In the genomic region with DNA sequence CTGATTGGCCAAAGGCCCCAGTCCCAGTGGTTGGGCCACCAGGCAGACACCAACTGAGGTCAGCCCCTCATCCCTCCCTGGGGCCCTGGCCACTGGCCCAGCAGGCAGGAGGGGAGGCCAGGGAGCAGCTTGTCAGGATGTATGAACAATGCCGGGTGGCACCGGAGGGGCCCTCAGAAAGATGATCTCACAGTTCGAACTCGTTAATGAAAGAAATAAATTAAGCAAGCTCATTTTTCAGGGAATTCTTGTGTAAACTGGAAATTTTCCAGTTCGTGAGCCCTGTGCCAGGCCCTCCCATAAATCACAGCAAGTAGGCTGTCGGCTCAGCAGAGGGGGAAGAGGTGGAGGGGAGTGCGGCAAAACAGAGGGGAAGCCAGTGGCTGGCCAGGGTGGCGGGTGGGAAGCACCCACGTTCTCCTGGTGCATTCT, we compare ENCODE assay signal across 16 cellular contexts.
A peak's percentile ranks its signal among the peaks of the same experiment; 100 is the strongest.
DNase-seq lines count a peak whose midpoint lies in the region; ATAC-seq and TF ChIP-seq lines count a peak whose summit lies in the region.
"Had no signal": no experiment of that assay in that cellular context is flagged by ENCODE, and none has a peak within 500 bp of the region (broad histone marks: within the 10 kb centered on the region; RNA-seq: fewer than 3 reads in every experiment).

No MANE protein-coding gene starts in this region.

- H3K4me1 ChIP-seq in A673 (ENCODE audit: insufficient read depth, low read length, poor library complexity, severe bottlenecking) = peaks cover 13% of the 10 kb centered on the region
- no peaks in the 10 kb centered on the region for H3K4me1 ChIP-seq in CD4-positive, alpha-beta memory T cell (ENCODE audit: insufficient read depth, low read length)

- no peak overlapping the region for H3K4me3 ChIP-seq in A673 (ENCODE audit: low read depth, low read length, poor library complexity, severe bottlenecking)
- H3K4me3 ChIP-seq in CD4-positive, alpha-beta memory T cell (ENCODE audit: low read length in 2 of 2) = no peak overlapping the region
- H3K4me3 ChIP-seq: dorsolateral prefrontal cortex, thoracic aorta had no signal

- CTCF ChIA-PET in A673 (lab: Charles Lee) = no interaction called here
- CTCF ChIA-PET in WTC11 (lab: Charles Lee) = interaction anchor here (0.5 to 1.8 kb wide), 3 partner anchors 15 to 739 kb away, joined by 3 to 4 read pairs (median 3); no protein-coding TSS in a partner anchor
- CTCF ChIA-PET in GM10248 (lab: Yijun Ruan, JAX) = no interaction called here
- CTCF ChIA-PET in CD4-positive, alpha-beta memory T cell (lab: Charles Lee; ENCODE audit: partially characterized antibody) = no interaction called here

- no peaks in the 10 kb centered on the region for H3K9me3 ChIP-seq in A673 (ENCODE audit: low read depth, low read length, poor library complexity, severe bottlenecking)
- no peaks in the 10 kb centered on the region for H3K9me3 ChIP-seq in CD4-positive, alpha-beta memory T cell (ENCODE audit: control insufficient read depth in 1 of 2, low read length in 2 of 2)
- H3K9me3 ChIP-seq: thoracic aorta had no signal

- ATAC-seq in WTC11 (no peak), GM21825 (IDR thresholded peaks at IDR 0.05; ENCODE audit: unreplicated experiment) (no peak)
- ATAC-seq: PC-3 had no signal

- H3K27ac Mint-ChIP-seq in WTC11 (peak overlapping the region; percentile 25; the same call in 1 of the 2 replicates), nephron (peak overlapping the region in 2 of 3 experiments; percentile 17 to 54)
- H3K27ac Mint-ChIP-seq in CD4-positive, alpha-beta memory T cell = no peak overlapping the region
- H3K27ac Mint-ChIP-seq: activated CD4-positive, alpha-beta T cell treated with anti-CD3 and anti-CD28 coated beads, Interleukin-2, amount 10 ng/mL, durations not matched to agents 7 days and 5 days; HFFc6 had no signal

- TF ChIP-seq CTCF in A673 (conservative IDR thresholded peaks at IDR 0.05; ENCODE audit: low read depth, low read length) (no peak), WTC11 (IDR thresholded peaks at IDR 0.05) (no peak), nephron (IDR thresholded peaks at IDR 0.05; ENCODE audit: unreplicated experiment in 3 of 3) (no peak), GM10248 (IDR thresholded peaks at IDR 0.05; ENCODE audit: control extremely low read depth, extremely low read depth, low read depth, missing control alignments) (no peak)

- intact Hi-C loops in A673 (cut with micrococcal nuclease; ENCODE audit: unreplicated experiment) = no loop called here
- intact Hi-C loops in CD4-positive, alpha-beta memory T cell (cut with micrococcal nuclease) = no loop called here

- no peaks in the 10 kb centered on the region for H3K36me3 ChIP-seq in A673 (ENCODE audit: insufficient read depth, low read length, poor library complexity, severe bottlenecking)
- no peaks in the 10 kb centered on the region for H3K36me3 ChIP-seq in CD4-positive, alpha-beta memory T cell (ENCODE audit: insufficient read depth, low read length)
- H3K36me3 ChIP-seq: thoracic aorta had no signal

- H3K9me3 Mint-ChIP-seq in WTC11 (peaks cover 8% of the 10 kb centered on the region; the same call in 1 of the 2 replicates), nephron (peaks cover 7% of the 10 kb centered on the region)
- peaks cover 0 to 2% (median 0%) of the 10 kb centered on the region in 8 donors for H3K9me3 Mint-ChIP-seq in CD4-positive, alpha-beta memory T cell
- H3K9me3 Mint-ChIP-seq: activated CD4-positive, alpha-beta T cell treated with anti-CD3 and anti-CD28 coated beads, Interleukin-2, amount 10 ng/mL, durations not matched to agents 7 days and 5 days had no signal

- POLR2A ChIA-PET in A673 (lab: Charles Lee; ENCODE audit: low non-redundant PET) = no interaction called here
- POLR2A ChIA-PET in WTC11 (lab: Charles Lee) = no interaction called here
- POLR2A ChIA-PET in GM10248 (lab: Yijun Ruan, JAX) = no interaction called here
- POLR2A ChIA-PET in CD4-positive, alpha-beta memory T cell (lab: Charles Lee; ENCODE audit: partially characterized antibody) = no interaction called here

- H3K36me3 Mint-ChIP-seq in WTC11 (peaks cover 3% of the 10 kb centered on the region; the same call in 1 of the 2 replicates), nephron (ENCODE audit: low read depth) (no peaks in the 10 kb centered on the region)
- H3K36me3 Mint-ChIP-seq in CD4-positive, alpha-beta memory T cell = no peaks in the 10 kb centered on the region

- H3K4me1 Mint-ChIP-seq in WTC11 (no peaks in the 10 kb centered on the region), nephron (peaks cover 20% of the 10 kb centered on the region)
- no peaks in the 10 kb centered on the region for H3K4me1 Mint-ChIP-seq in CD4-positive, alpha-beta memory T cell
- H3K4me1 Mint-ChIP-seq: activated CD4-positive, alpha-beta T cell treated with anti-CD3 and anti-CD28 coated beads, Interleukin-2, amount 10 ng/mL, durations not matched to agents 7 days and 5 days had no signal

- no TSS peak for BruUV-seq in A673 (replicated peaks; lab: Mats Ljungman, UMichigan)

- H3K4me3 Mint-ChIP-seq in WTC11 (no peak overlapping the region), nephron (no peak overlapping the region)
- no peak overlapping the region for H3K4me3 Mint-ChIP-seq in CD4-positive, alpha-beta memory T cell
- H3K4me3 Mint-ChIP-seq: activated CD4-positive, alpha-beta T cell treated with anti-CD3 and anti-CD28 coated beads, Interleukin-2, amount 10 ng/mL, durations not matched to agents 7 days and 5 days; HFFc6 had no signal

- H3K27me3 ChIP-seq in A673 (replicated peaks; ENCODE audit: insufficient read depth, low read depth, low read length, poor library complexity) = no peaks in the 10 kb centered on the region
- no peaks in the 10 kb centered on the region for H3K27me3 ChIP-seq in CD4-positive, alpha-beta memory T cell (ENCODE audit: insufficient read depth, low read length)
- H3K27me3 ChIP-seq: dorsolateral prefrontal cortex had no signal

- H3K27me3 Mint-ChIP-seq in WTC11 (ENCODE audit: low read depth) (no peaks in the 10 kb centered on the region), nephron (ENCODE audit: low read depth) (peaks cover 9% of the 10 kb centered on the region)
- peaks cover 3 to 4% of the 10 kb centered on the region in 2 donors for H3K27me3 Mint-ChIP-seq in CD4-positive, alpha-beta memory T cell
- H3K27me3 Mint-ChIP-seq: activated CD4-positive, alpha-beta T cell treated with anti-CD3 and anti-CD28 coated beads, Interleukin-2, amount 10 ng/mL, durations not matched to agents 7 days and 5 days had no signal

- DNase-seq in A673 (ENCODE audit: low spot score) (peak; percentile 59), NCI-H1092 treated with DMSO at 0.1 percent for 48 hours (lab: John Stamatoyannopoulos, UW) (peak; percentile 90), WTC11 (ENCODE audit: low spot score) (no peak), GM10248 (ENCODE audit: extremely low spot score) (no peak), SW480 (ENCODE audit: low spot score) (no peak)
- DNase-seq in CD4-positive, alpha-beta memory T cell = no peak
- DNase-seq: activated CD4-positive, alpha-beta T cell treated with anti-CD3 and anti-CD28 coated beads, Interleukin-2, amount 10 ng/mL, durations not matched to agents 7 days and 5 days; amniotic stem cell; dorsolateral prefrontal cortex; HFFc6; midbrain; NCI-H2227 treated with DMSO at 0.1 percent for 48 hours; PC-3 had no signal

- no peak overlapping the region for H3K27ac ChIP-seq in A673 (ENCODE audit: low read depth, low read length, poor library complexity, severe bottlenecking)
- H3K27ac ChIP-seq in CD4-positive, alpha-beta memory T cell (ENCODE audit: low read depth, low read length) = no peak overlapping the region
- H3K27ac ChIP-seq: dorsolateral prefrontal cortex, thoracic aorta had no signal

TF ChIP-seq in WTC11, 78 proteins besides CTCF, POLR2A, EP300 and RAD21:
- TF ChIP-seq, protein P1, sequence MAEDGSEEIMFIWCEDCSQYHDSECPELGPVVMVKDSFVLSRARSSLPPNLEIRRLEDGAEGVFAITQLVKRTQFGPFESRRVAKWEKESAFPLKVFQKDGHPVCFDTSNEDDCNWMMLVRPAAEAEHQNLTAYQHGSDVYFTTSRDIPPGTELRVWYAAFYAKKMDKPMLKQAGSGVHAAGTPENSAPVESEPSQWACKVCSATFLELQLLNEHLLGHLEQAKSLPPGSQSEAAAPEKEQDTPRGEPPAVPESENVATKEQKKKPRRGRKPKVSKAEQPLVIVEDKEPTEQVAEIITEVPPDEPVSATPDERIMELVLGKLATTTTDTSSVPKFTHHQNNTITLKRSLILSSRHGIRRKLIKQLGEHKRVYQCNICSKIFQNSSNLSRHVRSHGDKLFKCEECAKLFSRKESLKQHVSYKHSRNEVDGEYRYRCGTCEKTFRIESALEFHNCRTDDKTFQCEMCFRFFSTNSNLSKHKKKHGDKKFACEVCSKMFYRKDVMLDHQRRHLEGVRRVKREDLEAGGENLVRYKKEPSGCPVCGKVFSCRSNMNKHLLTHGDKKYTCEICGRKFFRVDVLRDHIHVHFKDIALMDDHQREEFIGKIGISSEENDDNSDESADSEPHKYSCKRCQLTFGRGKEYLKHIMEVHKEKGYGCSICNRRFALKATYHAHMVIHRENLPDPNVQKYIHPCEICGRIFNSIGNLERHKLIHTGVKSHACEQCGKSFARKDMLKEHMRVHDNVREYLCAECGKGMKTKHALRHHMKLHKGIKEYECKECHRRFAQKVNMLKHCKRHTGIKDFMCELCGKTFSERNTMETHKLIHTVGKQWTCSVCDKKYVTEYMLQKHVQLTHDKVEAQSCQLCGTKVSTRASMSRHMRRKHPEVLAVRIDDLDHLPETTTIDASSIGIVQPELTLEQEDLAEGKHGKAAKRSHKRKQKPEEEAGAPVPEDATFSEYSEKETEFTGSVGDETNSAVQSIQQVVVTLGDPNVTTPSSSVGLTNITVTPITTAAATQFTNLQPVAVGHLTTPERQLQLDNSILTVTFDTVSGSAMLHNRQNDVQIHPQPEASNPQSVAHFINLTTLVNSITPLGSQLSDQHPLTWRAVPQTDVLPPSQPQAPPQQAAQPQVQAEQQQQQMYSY (CRISPR knock-in tag; IDR thresholded peaks at IDR 0.05) = no peak
- TF ChIP-seq OVOL2 (CRISPR knock-in tag; IDR thresholded peaks at IDR 0.05; ENCODE audit: borderline replicate concordance) = no peak

Comparison
In these comparisons a context has a peak if more than half of its experiments do, and no peak if none do; other contexts are left out.
1. DNase-seq: peak in A673 (single experiment) and NCI-H1092 treated with DMSO at 0.1 percent for 48 hours (single experiment); none in WTC11 (single experiment), GM10248 (single experiment), CD4-positive, alpha-beta memory T cell (0 of 5) and SW480 (single experiment).
2. H3K27ac Mint-ChIP-seq: peak in WTC11 (single experiment) and nephron (2 of 3); none in CD4-positive, alpha-beta memory T cell (0 of 7).